In the genomic region with DNA sequence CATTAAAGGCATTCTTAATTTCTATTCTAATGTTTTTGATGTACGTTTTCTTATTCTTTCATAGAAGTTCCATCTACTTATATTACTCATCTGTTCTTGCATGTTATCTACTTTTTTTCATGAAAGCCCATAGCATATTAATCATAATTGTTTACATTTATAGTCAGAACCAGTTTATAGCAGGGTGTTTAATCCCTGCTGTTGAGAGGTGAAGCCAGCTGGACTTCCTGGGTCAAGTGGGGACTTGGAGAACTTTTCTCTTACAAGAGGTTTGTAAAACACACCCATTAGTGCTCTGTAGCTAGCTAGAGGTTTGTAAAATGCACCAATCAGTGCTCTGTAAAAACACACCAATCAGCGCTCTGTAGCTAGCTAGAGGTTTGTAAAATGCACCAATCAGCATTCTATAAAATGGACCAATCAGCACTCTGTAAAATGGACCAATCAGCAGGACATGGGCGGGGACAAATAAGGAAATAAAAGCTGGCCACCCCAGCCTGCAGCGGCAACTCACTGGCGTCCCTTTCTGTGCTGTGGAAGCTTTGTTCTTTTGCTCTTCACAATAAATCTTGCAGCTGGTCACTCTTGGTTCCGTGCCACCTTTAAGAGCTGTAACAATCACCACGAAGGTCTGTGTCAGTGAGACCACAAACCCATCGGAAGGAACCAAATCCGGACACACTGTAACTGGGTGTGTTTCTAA, we compare ENCODE assay signal across 15 cellular contexts.
"Had no signal": no experiment of that assay in that cellular context is flagged by ENCODE, and none has a peak within 500 bp of the region (broad histone marks: within the 10 kb centered on the region; RNA-seq: fewer than 3 reads in every experiment).

No MANE protein-coding gene starts in this region.

- H3K36me3 Mint-ChIP-seq: activated naive CD8-positive, alpha-beta T cell treated with anti-CD3 and anti-CD28 coated beads, Interleukin-2, amount 10 ng/mL, durations not matched to agents 7 days and 5 days had no signal

- H3K4me1 Mint-ChIP-seq: activated naive CD8-positive, alpha-beta T cell treated with anti-CD3 and anti-CD28 coated beads, Interleukin-2, amount 10 ng/mL, durations not matched to agents 7 days and 5 days; stimulated activated naive B cell treated with anti-CD40 and anti-IgM and Interleukin-4, amounts not matched to agents 10 μg/mL and 1 μg/mL and 100 μg/mL, for 72 hours had no signal

- H3K27ac Mint-ChIP-seq: activated naive CD8-positive, alpha-beta T cell treated with anti-CD3 and anti-CD28 coated beads, Interleukin-2, amount 10 ng/mL, durations not matched to agents 7 days and 5 days; effector memory CD8-positive, alpha-beta T cell; stimulated activated naive B cell treated with anti-CD40 and anti-IgM and Interleukin-4, amounts not matched to agents 10 μg/mL and 1 μg/mL and 100 μg/mL, for 72 hours had no signal

- H3K9me3 Mint-ChIP-seq: effector memory CD8-positive, alpha-beta T cell had no signal

- H3K27me3 Mint-ChIP-seq: activated naive CD8-positive, alpha-beta T cell treated with anti-CD3 and anti-CD28 coated beads, Interleukin-2, amount 10 ng/mL, durations not matched to agents 7 days and 5 days; effector memory CD8-positive, alpha-beta T cell; naive B cell; stimulated activated naive B cell treated with anti-CD40 and anti-IgM and Interleukin-4, amounts not matched to agents 10 μg/mL and 1 μg/mL and 100 μg/mL, for 72 hours had no signal

- H3K4me3 ChIP-seq: ovary, tibial artery, uterus had no signal

- H3K4me3 Mint-ChIP-seq: activated naive CD8-positive, alpha-beta T cell treated with anti-CD3 and anti-CD28 coated beads, Interleukin-2, amount 10 ng/mL, durations not matched to agents 7 days and 5 days; effector memory CD8-positive, alpha-beta T cell; naive B cell; stimulated activated naive B cell treated with anti-CD40 and anti-IgM and Interleukin-4, amounts not matched to agents 10 μg/mL and 1 μg/mL and 100 μg/mL, for 72 hours had no signal

- DNase-seq: activated CD4-positive, alpha-beta T cell treated with anti-CD3 and anti-CD28 coated beads, Interleukin-2, amount 50 U/mL, for 1 hour; activated naive CD4-positive, alpha-beta T cell; activated naive CD8-positive, alpha-beta T cell treated with anti-CD3 and anti-CD28 coated beads, Interleukin-2, amount 10 ng/mL, durations not matched to agents 7 days and 5 days; dermis blood vessel endothelial cell; effector memory CD8-positive, alpha-beta T cell; hippocampal formation; mammary epithelial cell; naive B cell; ovary; stimulated activated naive B cell treated with anti-CD40 and anti-IgM and Interleukin-4, amounts not matched to agents 10 μg/mL and 1 μg/mL and 100 μg/mL, for 72 hours; T-helper 9 cell; tibial artery; uterus had no signal

- H3K27ac ChIP-seq: ovary, tibial artery, uterus had no signal

- H3K27me3 ChIP-seq: ovary, tibial artery, uterus had no signal

- H3K36me3 ChIP-seq: ovary, tibial artery had no signal

- ATAC-seq: activated CD4-positive, CD25-positive, alpha-beta regulatory T cell treated with anti-CD3 and anti-CD28 coated beads, Interleukin-2, amount 50 U/mL, for 24 hours; effector memory CD8-positive, alpha-beta T cell; left lobe of liver; stimulated activated naive B cell treated with anti-CD40 and anti-IgM and Interleukin-4, amounts not matched to agents 10 μg/mL and 1 μg/mL and 100 μg/mL, for 72 hours had no signal

- H3K4me1 ChIP-seq: tibial artery, uterus had no signal

- H3K9me3 ChIP-seq: ovary, tibial artery, uterus had no signal
